8 cellular contexts compared by ENCODE assay signal in the genomic region with DNA sequence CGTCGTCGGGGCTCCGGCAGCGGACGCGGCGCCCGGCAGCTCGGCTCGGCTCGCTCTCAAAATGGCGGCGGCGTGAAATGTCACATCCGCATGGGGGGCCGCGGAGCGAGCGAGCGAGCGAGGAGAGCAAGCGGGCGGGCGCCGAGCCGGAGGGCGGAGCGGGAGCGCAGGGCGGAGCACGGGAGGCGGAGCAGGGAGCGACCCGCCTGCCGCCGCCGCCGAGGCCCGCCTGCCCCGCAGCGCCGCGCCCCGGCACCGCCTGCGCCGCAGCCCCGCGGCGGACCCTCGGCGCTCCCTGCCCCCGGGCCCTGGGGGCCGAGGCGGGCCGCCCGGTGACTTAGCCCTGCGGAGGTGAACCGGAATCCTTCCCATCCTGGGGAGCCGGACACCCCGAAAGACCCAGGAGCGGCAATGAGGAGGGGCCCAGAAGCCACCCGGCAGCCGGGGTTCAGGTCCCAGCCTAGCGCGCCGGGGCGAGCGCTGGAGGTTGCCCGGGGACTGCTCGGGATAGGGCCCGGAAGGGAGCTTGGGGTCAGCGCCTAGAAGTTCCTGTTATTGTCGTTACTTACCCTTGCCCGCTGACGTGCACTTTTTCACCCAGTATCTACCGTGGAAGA. TPM values are rescaled to one million over a fixed set of nuclear protein-coding genes. Genes with fewer than 3 reads are reported as not detected.
DNase-seq lines count a peak whose midpoint lies in the region; ATAC-seq, FAIRE-seq and TF ChIP-seq lines count a peak whose summit lies in the region.

Gene USP7, minus strand, starts transcription at position 82 of the 617 bp plus-strand sequence. CDS start 621 bp downstream, outside the sequence.

- no peak for FAIRE-seq in kidney (lab: Jason Lieb, UNC)

- peak; percentile 80 for TF ChIP-seq POLR2A in GM18951 (IDR thresholded peaks at IDR 0.05; ENCODE audit: extremely low read depth, insufficient read depth, insufficient read length)

- H3K4me1 ChIP-seq in kidney (ENCODE audit: control insufficient read depth in 1 of 2, insufficient read depth in 1 of 2, low read depth in 1 of 2, low read length in 2 of 2): peaks cover 11 to 26% of the 10 kb centered on the region in 2 donors

- H3K4me1 Mint-ChIP-seq in central memory CD8-positive, alpha-beta T cell: peaks cover 36% of the 10 kb centered on the region

- no peaks in the 10 kb centered on the region for H3K9me3 Mint-ChIP-seq in central memory CD8-positive, alpha-beta T cell

- in situ Hi-C loops in GM18951 (cut with MboI; ENCODE audit: low sequenced_read_pairs, unreplicated experiment): no loop called here

- no peaks in the 10 kb centered on the region for H3K27me3 Mint-ChIP-seq in central memory CD8-positive, alpha-beta T cell

- H3K27ac ChIP-seq in kidney (ENCODE audit: low read depth in 2 of 2, low read length in 2 of 2): peak within 1 kb of the TSS in 1 of 2 donors; percentile 22

- peak; percentile 97 for DNase-seq in AG08396 (ENCODE audit: low spot score)
- peak; percentile 96 for DNase-seq in NCI-H2227 (lab: John Stamatoyannopoulos, UW; ENCODE audit: unreplicated experiment)
- peak; percentile 84 for DNase-seq in activated CD4-positive, CD25-positive, alpha-beta regulatory T cell treated with anti-CD3 and anti-CD28 coated beads, Interleukin-2, amount 50 U/mL, for 16 hours (ENCODE audit: low read depth, low spot score)
- peak; percentile 83 to 88 for DNase-seq in central memory CD8-positive, alpha-beta T cell (ENCODE audit: low spot score in 2 of 2)
- peak; percentile 98 for DNase-seq in kidney
- DNase-seq in stimulated activated CD4-positive, alpha-beta T cell treated with anti-CD3 and anti-CD28 coated beads, Interleukin-15, amount 100 ng/mL, for 24 hours: peak; percentile 95

- intact Hi-C loops in kidney (cut with DNase I): no loop called here

- peak within 1 kb of the TSS; percentile 97 for H3K4me3 Mint-ChIP-seq in central memory CD8-positive, alpha-beta T cell

- H3K36me3 ChIP-seq in kidney (ENCODE audit: control insufficient read depth in 1 of 2, insufficient read depth in 2 of 2, low read length in 2 of 2): no peaks in the 10 kb centered on the region

- peak within 1 kb of the TSS; percentile 96 for H3K27ac Mint-ChIP-seq in central memory CD8-positive, alpha-beta T cell (ENCODE audit: low read depth)

- H3K9ac ChIP-seq in kidney (ENCODE audit: low read length in 2 of 2): peak within 1 kb of the TSS; percentile 58 to 65

- H3K9me3 ChIP-seq in kidney (ENCODE audit: control insufficient read depth in 1 of 2, low read length in 2 of 2): no peaks in the 10 kb centered on the region

- peaks cover 12% of the 10 kb centered on the region for H3K36me3 Mint-ChIP-seq in central memory CD8-positive, alpha-beta T cell (ENCODE audit: insufficient read depth)

- ATAC-seq in HG03175 (IDR thresholded peaks at IDR 0.05; ENCODE audit: unreplicated experiment): peak; percentile 86
- peak; percentile 80 for ATAC-seq in central memory CD8-positive, alpha-beta T cell (replicated peaks; ENCODE audit: extremely low read depth, poor library complexity, severe bottlenecking)

- TF ChIP-seq CTCF in kidney (IDR thresholded peaks at IDR 0.05; ENCODE audit: borderline replicate concordance, extremely low read depth, insufficient read depth): no peak

- H3K4me3 ChIP-seq in kidney (ENCODE audit: low read length in 2 of 2): peak within 1 kb of the TSS; percentile 63 to 70

RNA-seq across cellular contexts. Expression of gene USP7, which starts in this region (rescaled TPM):
- 92.0 TPM for total RNA-seq in kidney
- 26.7 TPM for polyA plus RNA-seq in kidney (ENCODE audit: insufficient read depth, low read depth, low replicate concordance)
